18 cellular contexts compared by ENCODE assay signal in the genomic region with DNA sequence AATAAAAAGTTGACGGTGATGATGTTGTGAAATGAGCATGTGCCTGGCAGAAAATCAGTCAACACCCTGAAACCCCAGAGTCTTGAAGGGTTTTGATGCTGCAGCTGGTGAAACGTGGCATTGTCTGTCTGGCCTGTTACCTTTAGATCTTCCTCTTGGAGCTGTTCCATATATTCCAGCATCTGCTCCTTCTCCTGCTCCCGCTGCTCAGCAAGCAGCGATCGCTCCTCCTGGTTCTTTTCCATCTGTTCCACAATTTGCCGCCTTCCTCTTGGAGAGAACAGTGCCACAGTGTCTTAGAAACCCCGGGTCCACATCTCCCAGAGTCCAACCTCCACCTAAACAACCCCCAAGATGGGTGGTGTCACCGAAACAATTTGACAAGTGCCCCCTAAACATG. TPM values are rescaled to one million over a fixed set of nuclear protein-coding genes. Genes with fewer than 3 reads are reported as not detected.
DNase-seq lines count a peak whose midpoint lies in the region.
"Had no signal": no experiment of that assay in that cellular context is flagged by ENCODE, and none has a peak within 500 bp of the region (broad histone marks: within the 10 kb centered on the region; RNA-seq: fewer than 3 reads in every experiment).

No MANE protein-coding gene starts in this region.

- H3K36me3 Mint-ChIP-seq in activated T-helper 2 cell treated with anti-CD3 and anti-CD28 coated beads, Interferon-gamma antibody, Interleukin-2, Interleukin-4, amounts not matched to agents 10 μg/mL and 5 μg/mL and 100 μg/mL, durations not matched to agents 14 hours and 24 hours and 36 hours (ENCODE audit: low read depth) = no peaks in the 10 kb centered on the region
- H3K36me3 Mint-ChIP-seq: CD8-positive, alpha-beta T cell had no signal

- no peak overlapping the region for H3K27ac Mint-ChIP-seq in activated T-helper 2 cell treated with anti-CD3 and anti-CD28 coated beads, Interferon-gamma antibody, Interleukin-2, Interleukin-4, amounts not matched to agents 10 μg/mL and 5 μg/mL and 100 μg/mL, durations not matched to agents 14 hours and 24 hours and 36 hours
- H3K27ac Mint-ChIP-seq: B cell; CD8-positive, alpha-beta T cell; HFFc6; IgD-negative memory B cell had no signal

- H3K4me3 Mint-ChIP-seq in activated T-helper 2 cell treated with anti-CD3 and anti-CD28 coated beads, Interferon-gamma antibody, Interleukin-2, Interleukin-4, amounts not matched to agents 10 μg/mL and 5 μg/mL and 100 μg/mL, durations not matched to agents 14 hours and 24 hours and 36 hours (ENCODE audit: low read depth) = no peak overlapping the region
- H3K4me3 Mint-ChIP-seq: B cell; CD8-positive, alpha-beta T cell; HFFc6; IgD-negative memory B cell had no signal

- H3K27me3 Mint-ChIP-seq in activated T-helper 2 cell treated with anti-CD3 and anti-CD28 coated beads, Interferon-gamma antibody, Interleukin-2, Interleukin-4, amounts not matched to agents 10 μg/mL and 5 μg/mL and 100 μg/mL, durations not matched to agents 14 hours and 24 hours and 36 hours (ENCODE audit: low read depth) = no peaks in the 10 kb centered on the region
- H3K27me3 Mint-ChIP-seq: B cell, IgD-negative memory B cell had no signal

- intact Hi-C loops in activated T-helper 2 cell treated with anti-CD3 and anti-CD28 coated beads, Interferon-gamma antibody, Interleukin-2, Interleukin-4, amounts not matched to agents 10 μg/mL and 5 μg/mL and 100 μg/mL, durations not matched to agents 14 hours and 24 hours and 36 hours (cut with micrococcal nuclease) = no loop called here

- H3K9me3 Mint-ChIP-seq in activated T-helper 2 cell treated with anti-CD3 and anti-CD28 coated beads, Interferon-gamma antibody, Interleukin-2, Interleukin-4, amounts not matched to agents 10 μg/mL and 5 μg/mL and 100 μg/mL, durations not matched to agents 14 hours and 24 hours and 36 hours = no peaks in the 10 kb centered on the region
- H3K9me3 Mint-ChIP-seq: CD8-positive, alpha-beta T cell; HFFc6; IgD-negative memory B cell had no signal

- H3K4me1 Mint-ChIP-seq in activated T-helper 2 cell treated with anti-CD3 and anti-CD28 coated beads, Interferon-gamma antibody, Interleukin-2, Interleukin-4, amounts not matched to agents 10 μg/mL and 5 μg/mL and 100 μg/mL, durations not matched to agents 14 hours and 24 hours and 36 hours (ENCODE audit: low read depth) = no peaks in the 10 kb centered on the region

- DNase-seq in NCI-H1694 (lab: John Stamatoyannopoulos, UW) (peak; percentile 54), NCI-H2171 treated with DMSO at 0.1 percent for 48 hours (lab: John Stamatoyannopoulos, UW) (peak; percentile 88), NCI-H69 (lab: John Stamatoyannopoulos, UW) (peak; percentile 35), cerebellum (ENCODE audit: low spot score) (peak; percentile 64), nucleus accumbens (lab: John Stamatoyannopoulos, UW) (no peak), NCI-H2029 treated with DMSO at 0.1 percent for 48 hours (lab: John Stamatoyannopoulos, UW) (no peak)
- DNase-seq in activated T-helper 2 cell treated with anti-CD3 and anti-CD28 coated beads, Interferon-gamma antibody, Interleukin-2, Interleukin-4, amounts not matched to agents 10 μg/mL and 5 μg/mL and 100 μg/mL, durations not matched to agents 14 hours and 24 hours and 36 hours (ENCODE audit: low spot score) = no peak
- DNase-seq: Calu3; CD8-positive, alpha-beta T cell; GF-D8; GOT3; H7; HFFc6 had no signal

RNA-seq across cellular contexts. Expression of gene CFAP45, which starts 15.7 kb away (rescaled TPM):
- 1.1 TPM for total RNA-seq in cerebellum
- 1.5 and 2.3 TPM in 2 replicates for total RNA-seq in activated T-helper 2 cell treated with anti-CD3 and anti-CD28 coated beads, Interferon-gamma antibody, Interleukin-2, Interleukin-4, amounts not matched to agents 10 μg/mL and 5 μg/mL and 100 μg/mL, durations not matched to agents 14 hours and 24 hours and 36 hours
- total RNA-seq: HepG2 had no signal

RNA-seq across cellular contexts. Expression of gene VSIG8, which starts 21.8 kb away (rescaled TPM):
- total RNA-seq in cerebellum = 0.18 TPM
- not detected in 2 replicates for total RNA-seq in activated T-helper 2 cell treated with anti-CD3 and anti-CD28 coated beads, Interferon-gamma antibody, Interleukin-2, Interleukin-4, amounts not matched to agents 10 μg/mL and 5 μg/mL and 100 μg/mL, durations not matched to agents 14 hours and 24 hours and 36 hours
- total RNA-seq: A172; B cell; Calu3; CD8-positive, alpha-beta T cell; Daoy; H7; HepG2; HFFc6 had no signal

RNA-seq across cellular contexts. Expression of gene TAGLN2, which starts 41.0 kb away (rescaled TPM):
- 15.1 TPM for total RNA-seq in cerebellum
- 558 and 578 TPM in 2 replicates for total RNA-seq in activated T-helper 2 cell treated with anti-CD3 and anti-CD28 coated beads, Interferon-gamma antibody, Interleukin-2, Interleukin-4, amounts not matched to agents 10 μg/mL and 5 μg/mL and 100 μg/mL, durations not matched to agents 14 hours and 24 hours and 36 hours

RNA-seq across cellular contexts. Expression of gene SLAMF8, which starts 57.6 kb away (rescaled TPM):
- not detected for total RNA-seq in cerebellum
- 0.34 and 0.71 TPM in 2 replicates for total RNA-seq in activated T-helper 2 cell treated with anti-CD3 and anti-CD28 coated beads, Interferon-gamma antibody, Interleukin-2, Interleukin-4, amounts not matched to agents 10 μg/mL and 5 μg/mL and 100 μg/mL, durations not matched to agents 14 hours and 24 hours and 36 hours
- total RNA-seq: A172, Calu3, H7, HepG2 had no signal

Comparison
In these comparisons a context has a peak if more than half of its experiments do, and no peak if none do; other contexts are left out.
1. DNase-seq: peak in NCI-H1694 (single experiment), NCI-H2171 treated with DMSO at 0.1 percent for 48 hours (single experiment), NCI-H69 (single experiment) and cerebellum (single experiment); none in nucleus accumbens (0 of 56), NCI-H2029 treated with DMSO at 0.1 percent for 48 hours (single experiment) and activated T-helper 2 cell treated with anti-CD3 and anti-CD28 coated beads, Interferon-gamma antibody, Interleukin-2, Interleukin-4, amounts not matched to agents 10 μg/mL and 5 μg/mL and 100 μg/mL, durations not matched to agents 14 hours and 24 hours and 36 hours (single experiment).
2. RNA of gene TAGLN2, which starts 41.0 kb away (total RNA-seq): 558 to 578 TPM in activated T-helper 2 cell treated with anti-CD3 and anti-CD28 coated beads, Interferon-gamma antibody, Interleukin-2, Interleukin-4, amounts not matched to agents 10 μg/mL and 5 μg/mL and 100 μg/mL, durations not matched to agents 14 hours and 24 hours and 36 hours; 15.1 TPM in cerebellum (single experiment); every median in the first group is over 10 times any median in the second.